ENCODE assay signal across 14 cellular contexts in genomic region chr12:49223122-49223521, GRCh38. TPM values are rescaled to one million over a fixed set of nuclear protein-coding genes. Genes with fewer than 3 reads are reported as not detected.
DNase-seq lines count a peak whose midpoint lies in the region; TF ChIP-seq lines count a peak whose summit lies in the region.
"Had no signal": no experiment of that assay in that cellular context is flagged by ENCODE, and none has a peak within 500 bp of the region (broad histone marks: within the 10 kb centered on the region; RNA-seq: fewer than 3 reads in every experiment).

No MANE protein-coding gene starts in this region.

- H3K4me2 ChIP-seq in PC-9 (peak overlapping the region; percentile 43), OCI-LY7 (ENCODE audit: low read length) (no peak overlapping the region)

- no peak for DNase-seq in PC-9
- no peak for DNase-seq in chondrocyte (ENCODE audit: low spot score)
- no peak for DNase-seq in AG08396 (ENCODE audit: low spot score)
- DNase-seq in OCI-LY7 (ENCODE audit: low spot score): no peak
- DNase-seq in A172 (ENCODE audit: low spot score): no peak
- DNase-seq: activated CD4-positive, alpha-beta T cell treated with anti-CD3 and anti-CD28 coated beads for 36 hours; activated T-cell treated with anti-CD3 and anti-CD28 coated beads, Interleukin-2, amount 50 U/mL, for 24 hours; CD4-positive, alpha-beta T cell; stimulated activated CD4-positive, alpha-beta T cell treated with anti-CD3 and anti-CD28 coated beads, Interleukin-4, amount 100 ng/mL, for 1 hour; stimulated activated naive CD4-positive, alpha-beta T cell; T-helper 2 cell had no signal

- H3K79me2 ChIP-seq in PC-9 (ENCODE audit: low read depth) (no peaks in the 10 kb centered on the region), OCI-LY7 (ENCODE audit: insufficient read depth, low read depth, low read length) (no peaks in the 10 kb centered on the region)

- H3K4me3 ChIP-seq in PC-9: no peak overlapping the region
- peak overlapping the region in 1 of 2 donors; percentile 13 for H3K4me3 ChIP-seq in muscle layer of colon (ENCODE audit: low read depth in 1 of 2, low read length in 2 of 2)
- H3K4me3 ChIP-seq in OCI-LY7 (ENCODE audit: low read depth, low read length, poor library complexity, severe bottlenecking): no peak overlapping the region

- no peaks in the 10 kb centered on the region for H3K27me3 Mint-ChIP-seq in chondrocyte (ENCODE audit: low read depth)
- H3K27me3 Mint-ChIP-seq: activated CD4-positive, alpha-beta T cell treated with anti-CD3 and anti-CD28 coated beads for 36 hours; activated T-cell treated with anti-CD3 and anti-CD28 coated beads, Interleukin-2, amount 50 U/mL, for 24 hours; CD4-positive, alpha-beta T cell; memory B cell had no signal

- 0 out of 2 replicates have a peak, but pooled peaks cover 3% of the 10 kb centered on the region for H3F3A ChIP-seq in PC-9 (ENCODE audit: insufficient read depth, low read depth)

- H3K36me3 ChIP-seq in PC-9 (ENCODE audit: low read depth) (no peaks in the 10 kb centered on the region), muscle layer of colon (ENCODE audit: insufficient read depth, low read length) (no peaks in the 10 kb centered on the region), OCI-LY7 (ENCODE audit: insufficient read depth, low read length) (no peaks in the 10 kb centered on the region)

- H3K27me3 ChIP-seq in PC-9 (ENCODE audit: insufficient read depth, low read depth): no peaks in the 10 kb centered on the region
- no peaks in the 10 kb centered on the region for H3K27me3 ChIP-seq in muscle layer of colon (ENCODE audit: control insufficient read depth in 1 of 2, insufficient read depth in 2 of 2, low read length in 2 of 2)

- no peak overlapping the region for H3K9ac ChIP-seq in muscle layer of colon (ENCODE audit: low read length)

- no peaks in the 10 kb centered on the region for H3K9me3 ChIP-seq in PC-9 (ENCODE audit: insufficient read depth, low read depth)
- no peaks in the 10 kb centered on the region for H3K9me3 ChIP-seq in muscle layer of colon (ENCODE audit: low read length)
- H3K9me3 ChIP-seq in OCI-LY7 (ENCODE audit: low read length): no peaks in the 10 kb centered on the region

- CTCF ChIA-PET in PC-9 (lab: Charles Lee): interaction anchor here (0.6 to 1.1 kb wide), 4 partner anchors 76 to 125 kb away, joined by 3 to 6 read pairs (median 3); partner anchors contain the start of gene LMBR1L
- CTCF ChIA-PET in OCI-LY7 (lab: Charles Lee; ENCODE audit: unreplicated experiment): no interaction called here

- no peaks in the 10 kb centered on the region for H3K9me2 ChIP-seq in PC-9 (ENCODE audit: insufficient read depth)
- H3K9me2 ChIP-seq in OCI-LY7 (ENCODE audit: insufficient read depth, low read length): no peaks in the 10 kb centered on the region

- POLR2A ChIA-PET in PC-9 (lab: Charles Lee; ENCODE audit: unreplicated experiment): interaction anchor here (0.7 to 0.9 kb wide), 5 partner anchors 41 to 1348 kb away, joined by 3 to 22 read pairs (median 5); no protein-coding TSS in a partner anchor
- POLR2A ChIA-PET in OCI-LY7 (lab: Charles Lee): interaction anchor here (0.6 to 2.0 kb wide), 11 partner anchors 10 to 331 kb away, joined by 3 to 5 read pairs (median 3); partner anchors contain the start of genes TUBA1A and TUBA1B

- no peaks in the 10 kb centered on the region for H3K9me3 Mint-ChIP-seq in chondrocyte (ENCODE audit: low read depth)
- H3K9me3 Mint-ChIP-seq: activated T-cell treated with anti-CD3 and anti-CD28 coated beads, Interleukin-2, amount 50 U/mL, for 24 hours; CD4-positive, alpha-beta T cell; memory B cell had no signal

- H4K20me1 ChIP-seq in PC-9 (ENCODE audit: insufficient read depth) (no peaks in the 10 kb centered on the region), OCI-LY7 (ENCODE audit: insufficient read depth, low read length) (no peaks in the 10 kb centered on the region)

- intact Hi-C loops in PC-9 (cut with micrococcal nuclease; ENCODE audit: unreplicated experiment) (loop anchor here (2.0 kb wide), 1 partner anchor 20 kb away; no protein-coding TSS in a partner anchor), OCI-LY7 (cut with micrococcal nuclease; ENCODE audit: unreplicated experiment) (no loop called here)

- H3K4me3 Mint-ChIP-seq in chondrocyte (ENCODE audit: unreplicated experiment): no peak overlapping the region
- H3K4me3 Mint-ChIP-seq: activated CD4-positive, alpha-beta T cell treated with anti-CD3 and anti-CD28 coated beads for 36 hours; activated T-cell treated with anti-CD3 and anti-CD28 coated beads, Interleukin-2, amount 50 U/mL, for 24 hours; CD4-positive, alpha-beta T cell; memory B cell had no signal

- TF ChIP-seq CTCF in PC-9 (conservative IDR thresholded peaks at IDR 0.05) (no peak), chondrocyte (IDR thresholded peaks at IDR 0.05) (no peak), OCI-LY7 (conservative IDR thresholded peaks at IDR 0.05; ENCODE audit: low read length) (no peak)

- H3K4me1 Mint-ChIP-seq in chondrocyte (ENCODE audit: low read depth): peaks cover 25% of the 10 kb centered on the region
- H3K4me1 Mint-ChIP-seq: activated CD4-positive, alpha-beta T cell treated with anti-CD3 and anti-CD28 coated beads for 36 hours had no signal

- no peaks in the 10 kb centered on the region for H3K36me3 Mint-ChIP-seq in chondrocyte (ENCODE audit: low read depth)
- H3K36me3 Mint-ChIP-seq: memory B cell had no signal

- BruUV-seq in PC-9 (replicated peaks; lab: Mats Ljungman, UMichigan) (no TSS peak), OCI-LY7 (replicated peaks; lab: Mats Ljungman, UMichigan) (no TSS peak)

- peak overlapping the region; percentile 86 for H3K27ac Mint-ChIP-seq in chondrocyte (ENCODE audit: unreplicated experiment)
- H3K27ac Mint-ChIP-seq: activated CD4-positive, alpha-beta T cell treated with anti-CD3 and anti-CD28 coated beads for 36 hours; activated T-cell treated with anti-CD3 and anti-CD28 coated beads, Interleukin-2, amount 50 U/mL, for 24 hours; CD4-positive, alpha-beta T cell; memory B cell had no signal

- no peak overlapping the region for H2AFZ ChIP-seq in PC-9
- no peak overlapping the region for H2AFZ ChIP-seq in OCI-LY7 (ENCODE audit: low read length)

- H3K4me1 ChIP-seq in PC-9 (replicated peaks; ENCODE audit: insufficient read depth) (peaks cover 9% of the 10 kb centered on the region), muscle layer of colon (ENCODE audit: insufficient read depth, low read length) (peaks cover 8% of the 10 kb centered on the region), OCI-LY7 (ENCODE audit: insufficient read depth, low read length, poor library complexity, severe bottlenecking) (no peaks in the 10 kb centered on the region)

- H3K27ac ChIP-seq in PC-9 (peak overlapping the region; percentile 3; the same call in 1 of the 2 replicates), muscle layer of colon (ENCODE audit: low read depth, low read length) (peak overlapping the region; percentile 94), temporal lobe (ENCODE audit: low read depth, low read length) (peak overlapping the region; percentile 36), OCI-LY7 (ENCODE audit: low read depth, low read length, poor library complexity, severe bottlenecking) (no peak overlapping the region)

RNA-seq across cellular contexts. Expression of gene TUBA1A, which starts 34.2 kb away (rescaled TPM):
- total RNA-seq in PC-9 (2021) (14.1 and 14.2 TPM in 2 replicates), chondrocyte (431 to 551 TPM (median 437 TPM) in 3 replicates), temporal lobe (6,946 TPM), OCI-LY7 (2022) (136 and 159 TPM in 2 replicates)
- 189 and 214 TPM in 2 replicates for total RNA-seq in OCI-LY7 (2014; rRNA removed; shearing (Covaris generic))
- total RNA-seq in A172 (2014; rRNA removed; shearing (Covaris generic)): 884 and 1,296 TPM in 2 replicates

RNA-seq across cellular contexts. Expression of gene TUBA1C, which starts 41.8 kb away (rescaled TPM):
- total RNA-seq in PC-9 (2021): 449 and 490 TPM in 2 replicates
- 171 to 200 TPM (median 176 TPM) in 3 replicates for total RNA-seq in chondrocyte
- 39.3 TPM for total RNA-seq in temporal lobe
- total RNA-seq in OCI-LY7 (2014; rRNA removed; shearing (Covaris generic)): 256 and 291 TPM in 2 replicates
- total RNA-seq in OCI-LY7 (2022): 254 and 276 TPM in 2 replicates
- 1,111 and 1,563 TPM in 2 replicates for total RNA-seq in A172 (2014; rRNA removed; shearing (Covaris generic))
